8 cellular contexts compared by ENCODE assay signal in genomic region chr13:112588490-112589297, GRCh38. TPM values are rescaled to one million over a fixed set of nuclear protein-coding genes. Genes with fewer than 3 reads are reported as not detected.
A peak's percentile ranks its signal among the peaks of the same experiment; 100 is the strongest.
DNase-seq lines count a peak whose midpoint lies in the region; ATAC-seq and TF ChIP-seq lines count a peak whose summit lies in the region.

No MANE protein-coding gene starts in this region.

- no peak for TF ChIP-seq POLR2A in IMR-90 (IDR thresholded peaks at IDR 0.05; ENCODE audit: low read depth, low read length)

- no peak overlapping the region for H3K18ac ChIP-seq in IMR-90 (ENCODE audit: low read depth, low read length)

- peak overlapping the region; percentile 86 for H3K14ac ChIP-seq in IMR-90 (replicated peaks; ENCODE audit: low read depth, low read length)

- H3K4me3 Mint-ChIP-seq in activated T-cell treated with anti-CD3 and anti-CD28 coated beads, Interleukin-2, amount 50 U/mL, for 72 hours: peak overlapping the region; percentile 88 to 97

- no peak overlapping the region; the same call in 1 of the 2 replicates for H3K56ac ChIP-seq in IMR-90 (ENCODE audit: extremely low read depth, insufficient read depth, low read length)

- H3K36me3 ChIP-seq in IMR-90 (ENCODE audit: control insufficient read depth, insufficient read depth, low read length): no peaks in the 10 kb centered on the region

- 0 out of 2 replicates have a peak, but pooled peaks cover 3% of the 10 kb centered on the region for H3K4me1 ChIP-seq in IMR-90 (ENCODE audit: control insufficient read depth, insufficient read depth, low read length)

- ATAC-seq in IMR-90 (ENCODE audit: low read depth) (no peak), HG03354 (IDR thresholded peaks at IDR 0.05; ENCODE audit: poor library complexity, severe bottlenecking, unreplicated experiment) (no peak), left colon (no peak), GM21529 (IDR thresholded peaks at IDR 0.05; ENCODE audit: unreplicated experiment) (no peak)
- ATAC-seq in activated T-cell treated with anti-CD3 and anti-CD28 coated beads, Interleukin-2, amount 50 U/mL, for 72 hours (replicated peaks in 1 of 2): peak; percentile 20 to 24

- peaks cover 7% of the 10 kb centered on the region; the same call in 1 of the 2 replicates for H3K9me1 ChIP-seq in IMR-90 (ENCODE audit: insufficient read depth, low read length)

- BruUV-seq in IMR-90 (replicated peaks; lab: Mats Ljungman, UMichigan): no TSS peak

- H3K27ac ChIP-seq in C4-2B (peak overlapping the region; percentile 99), IMR-90 (ENCODE audit: insufficient read depth, low read length) (peak overlapping the region; percentile 73; the same call in 1 of the 2 replicates), temporal lobe (ENCODE audit: low read depth, low read length) (peak overlapping the region; percentile 86)

- peak overlapping the region; percentile 86 for H3K4ac ChIP-seq in IMR-90 (ENCODE audit: low read depth, low read length)

- in situ Hi-C loops in IMR-90 (cut with MboI; ENCODE audit: low sequenced_read_pairs): no loop called here

- H3K4me2 ChIP-seq in IMR-90 (ENCODE audit: low read depth, low read length): peak overlapping the region; percentile 83

- 0 out of 2 replicates have a peak overlapping the region, but pooled peaks have one; percentile 61 for H2BK120ac ChIP-seq in IMR-90 (ENCODE audit: low read depth, low read length)

- WGBS in IMR-90 (ENCODE audit: extremely low coverage in 2 of 2, insufficient read length in 1 of 2), 2 experiments: 76% methylated on average over 24 of the region's 33 CpGs; no CpG with 5 or more reads in 1 of the 2 experiments

- H4K8ac ChIP-seq in IMR-90 (ENCODE audit: low read depth in 2 of 2, low read length in 2 of 2): peak overlapping the region; percentile 97 to 99

- peak overlapping the region; percentile 92 for H4K5ac ChIP-seq in IMR-90 (ENCODE audit: low read depth, low read length)

- H3K9me3 ChIP-seq in IMR-90 (ENCODE audit: control insufficient read depth, insufficient read depth, low read length): no peaks in the 10 kb centered on the region

- peaks cover 37% of the 10 kb centered on the region for H3K4me1 Mint-ChIP-seq in activated T-cell treated with anti-CD3 and anti-CD28 coated beads, Interleukin-2, amount 50 U/mL, for 72 hours (ENCODE audit: low read depth)

- peak overlapping the region; percentile 71 for H3K27ac Mint-ChIP-seq in activated T-cell treated with anti-CD3 and anti-CD28 coated beads, Interleukin-2, amount 50 U/mL, for 72 hours

- peak overlapping the region; percentile 78 for H3K23ac ChIP-seq in IMR-90 (ENCODE audit: low read depth, low read length)

- H3K79me1 ChIP-seq in IMR-90 (ENCODE audit: low read depth in 1 of 2, low read length in 2 of 2): peaks cover 13 to 29% of the 10 kb centered on the region in 2 experiments

- peaks cover 4 to 7% of the 10 kb centered on the region in 2 donors for H3K36me3 Mint-ChIP-seq in activated T-cell treated with anti-CD3 and anti-CD28 coated beads, Interleukin-2, amount 50 U/mL, for 72 hours (ENCODE audit: insufficient read depth in 2 of 2)

- DNase-seq in IMR-90 (no peak), inferior parietal cortex (ENCODE audit: extremely low spot score) (peak; percentile 4), left colon (no peak)
- peak; percentile 37 to 43 for DNase-seq in activated T-cell treated with anti-CD3 and anti-CD28 coated beads, Interleukin-2, amount 50 U/mL, for 72 hours

- peaks cover 2% of the 10 kb centered on the region; the same call in 1 of the 2 replicates for H3K27me3 ChIP-seq in IMR-90 (ENCODE audit: control insufficient read depth, insufficient read depth, low read length)

- CTCF ChIA-PET in IMR-90 (lab: Yijun Ruan, JAX): no interaction called here

- H2BK5ac ChIP-seq in IMR-90 (ENCODE audit: low read depth, low read length, poor library complexity, severe bottlenecking): peak overlapping the region; percentile 73

- H2AFZ ChIP-seq in IMR-90 (replicated peaks; ENCODE audit: low read length, poor library complexity): peak overlapping the region; percentile 99

- H2BK20ac ChIP-seq in IMR-90 (ENCODE audit: low read depth, low read length): no peak overlapping the region

- intact Hi-C loops in IMR-90 (cut with micrococcal nuclease): no loop called here
- intact Hi-C loops in left colon (cut with DNase I, micrococcal nuclease): no loop called here

- H2AK5ac ChIP-seq in IMR-90 (ENCODE audit: low read depth, low read length): no peak overlapping the region; the same call in 1 of the 2 replicates

- no peaks in the 10 kb centered on the region for H3K9me3 Mint-ChIP-seq in activated T-cell treated with anti-CD3 and anti-CD28 coated beads, Interleukin-2, amount 50 U/mL, for 72 hours

- peak overlapping the region; percentile 83 for H3K4me3 ChIP-seq in IMR-90 (ENCODE audit: insufficient read depth, low read depth, low read length)

- peak overlapping the region; percentile 74 for H3K9ac ChIP-seq in IMR-90 (ENCODE audit: low read depth, low read length)

- no peak for TF ChIP-seq RAD21 in IMR-90 (IDR thresholded peaks at IDR 0.05; ENCODE audit: low read length)

- peak overlapping the region; percentile 78 for H4K91ac ChIP-seq in IMR-90 (ENCODE audit: insufficient read depth, low read depth, low read length)

- peak overlapping the region; percentile 29 for H2AK9ac ChIP-seq in IMR-90 (replicated peaks; ENCODE audit: low read depth, low read length, poor library complexity)

- POLR2A ChIA-PET in IMR-90 (lab: Charles Lee; ENCODE audit: unreplicated experiment): interaction anchor here (0.5 kb wide), 1 partner anchor 271 kb away, joined by 16 read pairs; no protein-coding TSS in a partner anchor

- H4K20me1 ChIP-seq in IMR-90 (ENCODE audit: insufficient read depth, low read length): no peaks in the 10 kb centered on the region

- H3K27me3 Mint-ChIP-seq in activated T-cell treated with anti-CD3 and anti-CD28 coated beads, Interleukin-2, amount 50 U/mL, for 72 hours (ENCODE audit: low read depth): no peaks in the 10 kb centered on the region

- TF ChIP-seq CTCF in C4-2B (conservative IDR thresholded peaks at IDR 0.05) (no peak), IMR-90 (conservative IDR thresholded peaks at IDR 0.05; ENCODE audit: low read depth, low read length) (no peak)

- no peak overlapping the region for H2BK15ac ChIP-seq in IMR-90 (ENCODE audit: low read depth, low read length)

- dilution Hi-C loops in IMR-90 (cut with HindIII; ENCODE audit: low sequenced_read_pairs, unreplicated experiment): no loop called here

TF ChIP-seq in IMR-90, 13 proteins besides CTCF, POLR2A, EP300 and RAD21:
- peak; percentile 43; the same call in 1 of the 2 replicates for TF ChIP-seq CEBPB (IDR thresholded peaks at IDR 0.05; ENCODE audit: low read depth, low read length)
- no peak for TF ChIP-seq MXI1 (IDR thresholded peaks at IDR 0.05; ENCODE audit: borderline replicate concordance, low read depth, low read length)
- TF ChIP-seq, protein P1, sequence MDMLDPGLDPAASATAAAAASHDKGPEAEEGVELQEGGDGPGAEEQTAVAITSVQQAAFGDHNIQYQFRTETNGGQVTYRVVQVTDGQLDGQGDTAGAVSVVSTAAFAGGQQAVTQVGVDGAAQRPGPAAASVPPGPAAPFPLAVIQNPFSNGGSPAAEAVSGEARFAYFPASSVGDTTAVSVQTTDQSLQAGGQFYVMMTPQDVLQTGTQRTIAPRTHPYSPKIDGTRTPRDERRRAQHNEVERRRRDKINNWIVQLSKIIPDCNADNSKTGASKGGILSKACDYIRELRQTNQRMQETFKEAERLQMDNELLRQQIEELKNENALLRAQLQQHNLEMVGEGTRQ (IDR thresholded peaks at IDR 0.05; ENCODE audit: low read depth, low read length): no peak

RNA-seq across cellular contexts. Expression of gene TUBGCP3, which starts 0.7 kb away (rescaled TPM):
- total RNA-seq in IMR-90 (2012; rRNA removed): 14.7 and 16.0 TPM in 2 replicates
- 13.8 and 17.8 TPM in 2 replicates for polyA plus RNA-seq in IMR-90 (2012; rRNA removed)
- polyA plus RNA-seq in IMR-90 (2012; cell fraction: cytosol; rRNA removed): 7.9 and 10.0 TPM in 2 replicates
- polyA plus RNA-seq in IMR-90 (2012; cell fraction: nucleus; rRNA removed; ENCODE audit: low replicate concordance): 23.0 and 28.1 TPM in 2 replicates
- total RNA-seq in activated T-cell treated with anti-CD3 and anti-CD28 coated beads, Interleukin-2, amount 50 U/mL, for 72 hours: 10 to 100 TPM; 53.9 to 59.6 TPM
- total RNA-seq in temporal lobe: 20.7 TPM
- total RNA-seq in left colon: 10 to 100 TPM; 21.5 to 27.3 TPM

Comparison
In these comparisons a context has a peak if more than half of its experiments do, and no peak if none do; other contexts are left out.
1. ATAC-seq: peak in activated T-cell treated with anti-CD3 and anti-CD28 coated beads, Interleukin-2, amount 50 U/mL, for 72 hours (2 of 2); none in IMR-90 (single experiment), HG03354 (single experiment), left colon (single experiment) and GM21529 (single experiment).
2. DNase-seq: peak in activated T-cell treated with anti-CD3 and anti-CD28 coated beads, Interleukin-2, amount 50 U/mL, for 72 hours (2 of 2) and inferior parietal cortex (single experiment); none in IMR-90 (single experiment) and left colon (0 of 2).
3. Peak in every context shown above with its lines, with median percentiles within 50 percentile points of each other: H3K27ac ChIP-seq.